Comparison of ENCODE assay signal across 11 cellular contexts in the genomic region with DNA sequence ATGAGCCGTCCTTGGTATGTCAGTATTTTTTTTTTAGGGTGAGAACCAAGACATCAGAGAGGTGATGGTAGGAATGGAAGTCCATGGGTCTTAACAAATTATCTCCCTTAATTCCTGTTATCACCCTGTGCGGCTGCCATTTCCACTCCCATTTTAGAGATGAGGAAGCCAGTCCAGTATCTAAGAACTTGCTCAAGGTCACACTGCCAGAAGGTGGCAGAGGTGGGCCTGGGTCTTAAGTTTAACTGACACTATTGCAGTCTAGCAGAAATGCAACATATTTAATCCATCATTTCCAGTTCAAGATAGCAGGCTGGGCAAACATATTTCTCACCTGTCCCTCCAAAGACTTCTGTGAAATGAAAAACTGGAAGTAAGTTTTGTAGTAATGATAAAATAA.
DNase-seq lines count a peak whose midpoint lies in the region; ATAC-seq, FAIRE-seq and TF ChIP-seq lines count a peak whose summit lies in the region.
"Had no signal": no experiment of that assay in that cellular context is flagged by ENCODE, and none has a peak within 500 bp of the region (broad histone marks: within the 10 kb centered on the region; RNA-seq: fewer than 3 reads in every experiment).

No MANE protein-coding gene starts in this region.

- H3K36me3 ChIP-seq in MM.1S (replicated peaks; ENCODE audit: insufficient read depth, low read length) (no peaks in the 10 kb centered on the region), bronchial epithelial cell (ENCODE audit: control insufficient read depth, insufficient read depth, low read length) (no peaks in the 10 kb centered on the region)

- H3K9ac ChIP-seq in MM.1S (ENCODE audit: low read length), result no peak overlapping the region

- peak; percentile 48 for DNase-seq in ELR (ENCODE audit: low read depth)
- DNase-seq in MM.1S, result no peak
- DNase-seq in bronchial epithelial cell (ENCODE audit: low read depth), result peak; percentile 26
- DNase-seq in neural crest cell (ENCODE audit: low read depth, low spot score), result no peak
- no peak for DNase-seq in DMS153 treated with DMSO at 0.1 percent for 48 hours (lab: John Stamatoyannopoulos, UW; ENCODE audit: unreplicated experiment)
- DNase-seq: naive B cell; NCI-H187 treated with DMSO at 0.1 percent for 48 hours; stimulated activated naive B cell treated with anti-CD40 and anti-IgM and Interleukin-4, amounts not matched to agents 10 μg/mL and 1 μg/mL and 100 μg/mL, for 72 hours had no signal

- H3K4me3 Mint-ChIP-seq in neural crest cell, result peak overlapping the region; percentile 13
- H3K4me3 Mint-ChIP-seq: naive B cell; stimulated activated naive B cell treated with anti-CD40 and anti-IgM and Interleukin-4, amounts not matched to agents 10 μg/mL and 1 μg/mL and 100 μg/mL, for 72 hours had no signal

- no peaks in the 10 kb centered on the region for H3K27me3 ChIP-seq in MM.1S (replicated peaks; ENCODE audit: insufficient read depth, low read length)
- no peaks in the 10 kb centered on the region for H3K27me3 ChIP-seq in bronchial epithelial cell (ENCODE audit: control insufficient read depth, insufficient read depth, low read length)

- H3K27ac Mint-ChIP-seq in neural crest cell (ENCODE audit: unreplicated experiment), result no peak overlapping the region
- H3K27ac Mint-ChIP-seq: naive B cell; stimulated activated naive B cell treated with anti-CD40 and anti-IgM and Interleukin-4, amounts not matched to agents 10 μg/mL and 1 μg/mL and 100 μg/mL, for 72 hours had no signal

- FAIRE-seq in bronchial epithelial cell (lab: Jason Lieb, UNC), result no peak

- H3K9me3 ChIP-seq in MM.1S (replicated peaks; ENCODE audit: insufficient read depth, low read length), result no peaks in the 10 kb centered on the region

- H3F3A ChIP-seq in MM.1S (ENCODE audit: insufficient read depth, low read length), result no peaks in the 10 kb centered on the region

- no peaks in the 10 kb centered on the region for H3K27me3 Mint-ChIP-seq in neural crest cell (ENCODE audit: low read depth)

- no peak overlapping the region for H3K27ac ChIP-seq in MM.1S (ENCODE audit: low read length)
- H3K27ac ChIP-seq: RWPE1 had no signal

- H3K4me1 Mint-ChIP-seq in neural crest cell, result peaks cover 54% of the 10 kb centered on the region
- H3K4me1 Mint-ChIP-seq: naive B cell; stimulated activated naive B cell treated with anti-CD40 and anti-IgM and Interleukin-4, amounts not matched to agents 10 μg/mL and 1 μg/mL and 100 μg/mL, for 72 hours had no signal

- no peak overlapping the region for H3K4me2 ChIP-seq in MM.1S (ENCODE audit: low read depth, low read length)

- H2AFZ ChIP-seq in MM.1S (ENCODE audit: low read length), result no peak overlapping the region

- H3K9me3 Mint-ChIP-seq in neural crest cell, result peaks cover 4% of the 10 kb centered on the region

- peaks cover 21% of the 10 kb centered on the region for H3K36me3 Mint-ChIP-seq in neural crest cell (ENCODE audit: low read depth)
- H3K36me3 Mint-ChIP-seq: stimulated activated naive B cell treated with anti-CD40 and anti-IgM and Interleukin-4, amounts not matched to agents 10 μg/mL and 1 μg/mL and 100 μg/mL, for 72 hours had no signal

- H3K4me3 ChIP-seq in MM.1S (ENCODE audit: low read length) (no peak overlapping the region), bronchial epithelial cell (ENCODE audit: low read depth, low read length) (no peak overlapping the region)

- no peaks in the 10 kb centered on the region for H3K4me1 ChIP-seq in MM.1S (ENCODE audit: low read length)

- ATAC-seq in HG03378 (IDR thresholded peaks at IDR 0.05; ENCODE audit: unreplicated experiment), result no peak
- no peak for ATAC-seq in HG03095 (IDR thresholded peaks at IDR 0.05; ENCODE audit: unreplicated experiment)
- ATAC-seq: stimulated activated naive B cell treated with anti-CD40 and anti-IgM and Interleukin-4, amounts not matched to agents 10 μg/mL and 1 μg/mL and 100 μg/mL, for 72 hours had no signal

- H3K79me2 ChIP-seq in MM.1S (ENCODE audit: low read length), result no peaks in the 10 kb centered on the region

- no peaks in the 10 kb centered on the region for H4K20me1 ChIP-seq in MM.1S (ENCODE audit: insufficient read depth, low read length)

- TF ChIP-seq CTCF in MM.1S (IDR thresholded peaks at IDR 0.05; ENCODE audit: low read length) (peak; percentile 32), bronchial epithelial cell (IDR thresholded peaks at IDR 0.05; ENCODE audit: insufficient read depth, low read length, severe bottlenecking) (peak; percentile 20), neural crest cell (conservative IDR thresholded peaks at IDR 0.05) (peak; percentile 36)

- no peaks in the 10 kb centered on the region for H3K9me2 ChIP-seq in MM.1S (replicated peaks; ENCODE audit: insufficient read depth, low read length)

Comparison
In these comparisons a context has a peak if more than half of its experiments do, and no peak if none do; other contexts are left out.
1. DNase-seq: peak in ELR (single experiment) and bronchial epithelial cell (single experiment); none in MM.1S (single experiment), neural crest cell (single experiment) and DMS153 treated with DMSO at 0.1 percent for 48 hours (single experiment).
2. Peak in every context shown above with its lines, with median percentiles within 50 percentile points of each other: CTCF ChIP-seq.